1 cellular context compared by ENCODE assay signal in genomic region chr9:75087824-75088645, GRCh38.
TF ChIP-seq lines count a peak whose summit lies in the region.

TSS of gene NMRK1 (minus strand) at chr9:75088155. CDS start at chr9:75083115, 5,040 bp downstream.
TSS of gene OSTF1 (plus strand) at chr9:75088514. CDS start at chr9:75088693, 179 bp downstream.

TF ChIP-seq in HepG2, 621 proteins besides CTCF, POLR2A, EP300 and RAD21 (continued from another document and continues in another):
- TF ChIP-seq, protein P1, sequence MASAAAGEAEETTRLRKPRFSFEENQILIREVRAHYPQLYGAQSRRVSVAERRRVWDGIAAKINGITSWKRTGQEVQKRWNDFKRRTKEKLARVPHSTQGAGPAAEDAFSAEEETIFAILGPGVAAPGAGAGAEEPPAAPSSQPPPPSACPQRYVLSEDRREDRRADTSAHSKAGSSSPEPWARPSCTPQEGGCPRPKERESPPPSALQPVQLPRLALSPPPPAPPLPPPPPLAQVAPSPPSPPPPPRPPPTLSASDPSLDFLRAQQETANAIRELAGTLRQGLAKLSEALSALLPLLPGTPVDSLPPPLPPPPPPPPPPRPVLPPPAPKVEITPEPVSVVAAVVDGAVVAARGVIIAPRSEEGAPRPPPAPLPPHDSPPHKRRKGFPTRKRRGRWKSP (CRISPR knock-in tag; IDR thresholded peaks at IDR 0.05), result peak; percentile 77
- no peak for TF ChIP-seq GPBP1L1 (CRISPR knock-in tag; IDR thresholded peaks at IDR 0.05)
- TF ChIP-seq ARHGAP35 (CRISPR knock-in tag; IDR thresholded peaks at IDR 0.05; ENCODE audit: borderline replicate concordance), result no peak
- peak; percentile 37; the same call in 1 of the 2 replicates for TF ChIP-seq BCL6 (CRISPR knock-in tag; IDR thresholded peaks at IDR 0.05)
- peak; percentile 20; the same call in 1 of the 2 replicates for TF ChIP-seq ZNF605 (CRISPR knock-in tag; IDR thresholded peaks at IDR 0.05)
- peak; percentile 59; the same call in 1 of the 2 replicates for TF ChIP-seq JUND (CRISPR knock-in tag; IDR thresholded peaks at IDR 0.05)
- peak; percentile 5; the same call in 1 of the 2 replicates for TF ChIP-seq ZNF256 (CRISPR knock-in tag; conservative IDR thresholded peaks at IDR 0.05)
- 0 out of 2 replicates have a peak, but pooled peaks have one; percentile 62 for TF ChIP-seq ZMAT3 (CRISPR knock-in tag; conservative IDR thresholded peaks at IDR 0.05)
- TF ChIP-seq KAT7 (CRISPR knock-in tag; IDR thresholded peaks at IDR 0.05; ENCODE audit: borderline replicate concordance), result 0 out of 2 replicates have a peak, but pooled peaks have one; percentile 24
- peak; percentile 21; the same call in 1 of the 2 replicates for TF ChIP-seq ZNF343 (CRISPR knock-in tag; IDR thresholded peaks at IDR 0.05)
- TF ChIP-seq TERF1 (CRISPR knock-in tag; IDR thresholded peaks at IDR 0.05), result 0 out of 2 replicates have a peak, but pooled peaks have one; percentile 40
- TF ChIP-seq CREM (IDR thresholded peaks at IDR 0.05), result no peak
- no peak for TF ChIP-seq CREM (CRISPR knock-in tag; IDR thresholded peaks at IDR 0.05)
- peak; percentile 63 for TF ChIP-seq IKZF4 (CRISPR knock-in tag; IDR thresholded peaks at IDR 0.05; ENCODE audit: borderline replicate concordance, low read depth, not compliant biosample characterization)
- TF ChIP-seq ZSCAN21 (CRISPR knock-in tag; IDR thresholded peaks at IDR 0.05; ENCODE audit: borderline replicate concordance), result 0 out of 2 replicates have a peak, but pooled peaks have one; percentile 31
- no peak for TF ChIP-seq ZNF709 (CRISPR knock-in tag; IDR thresholded peaks at IDR 0.05)
- no peak for TF ChIP-seq MLXIP (CRISPR knock-in tag; IDR thresholded peaks at IDR 0.05; ENCODE audit: borderline replicate concordance)
- no peak for TF ChIP-seq PAX8 (CRISPR knock-in tag; IDR thresholded peaks at IDR 0.05; ENCODE audit: borderline replicate concordance)
- no peak for TF ChIP-seq NFATC3 (CRISPR knock-in tag; IDR thresholded peaks at IDR 0.05)
- peak; percentile 23; the same call in 1 of the 2 replicates for TF ChIP-seq CENPT (CRISPR knock-in tag; IDR thresholded peaks at IDR 0.05; ENCODE audit: low read depth)
- peak; percentile 78 for TF ChIP-seq ZIK1 (CRISPR knock-in tag; IDR thresholded peaks at IDR 0.05; ENCODE audit: borderline replicate concordance, low read depth)
- TF ChIP-seq, protein P2, sequence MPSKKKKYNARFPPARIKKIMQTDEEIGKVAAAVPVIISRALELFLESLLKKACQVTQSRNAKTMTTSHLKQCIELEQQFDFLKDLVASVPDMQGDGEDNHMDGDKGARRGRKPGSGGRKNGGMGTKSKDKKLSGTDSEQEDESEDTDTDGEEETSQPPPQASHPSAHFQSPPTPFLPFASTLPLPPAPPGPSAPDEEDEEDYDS (CRISPR knock-in tag; IDR thresholded peaks at IDR 0.05), result peak; percentile 63
- TF ChIP-seq GABPB1 (CRISPR knock-in tag; IDR thresholded peaks at IDR 0.05), result peak; percentile 65
- no peak for TF ChIP-seq TCF12 (IDR thresholded peaks at IDR 0.05)
- TF ChIP-seq TCF12 (CRISPR knock-in tag; IDR thresholded peaks at IDR 0.05), result 0 out of 2 replicates have a peak, but pooled peaks have one; percentile 39
- TF ChIP-seq HHEX (CRISPR knock-in tag; IDR thresholded peaks at IDR 0.05), result no peak
- TF ChIP-seq SKI (IDR thresholded peaks at IDR 0.05; ENCODE audit: partially characterized antibody), result peak; percentile 54
- TF ChIP-seq, protein P3, sequence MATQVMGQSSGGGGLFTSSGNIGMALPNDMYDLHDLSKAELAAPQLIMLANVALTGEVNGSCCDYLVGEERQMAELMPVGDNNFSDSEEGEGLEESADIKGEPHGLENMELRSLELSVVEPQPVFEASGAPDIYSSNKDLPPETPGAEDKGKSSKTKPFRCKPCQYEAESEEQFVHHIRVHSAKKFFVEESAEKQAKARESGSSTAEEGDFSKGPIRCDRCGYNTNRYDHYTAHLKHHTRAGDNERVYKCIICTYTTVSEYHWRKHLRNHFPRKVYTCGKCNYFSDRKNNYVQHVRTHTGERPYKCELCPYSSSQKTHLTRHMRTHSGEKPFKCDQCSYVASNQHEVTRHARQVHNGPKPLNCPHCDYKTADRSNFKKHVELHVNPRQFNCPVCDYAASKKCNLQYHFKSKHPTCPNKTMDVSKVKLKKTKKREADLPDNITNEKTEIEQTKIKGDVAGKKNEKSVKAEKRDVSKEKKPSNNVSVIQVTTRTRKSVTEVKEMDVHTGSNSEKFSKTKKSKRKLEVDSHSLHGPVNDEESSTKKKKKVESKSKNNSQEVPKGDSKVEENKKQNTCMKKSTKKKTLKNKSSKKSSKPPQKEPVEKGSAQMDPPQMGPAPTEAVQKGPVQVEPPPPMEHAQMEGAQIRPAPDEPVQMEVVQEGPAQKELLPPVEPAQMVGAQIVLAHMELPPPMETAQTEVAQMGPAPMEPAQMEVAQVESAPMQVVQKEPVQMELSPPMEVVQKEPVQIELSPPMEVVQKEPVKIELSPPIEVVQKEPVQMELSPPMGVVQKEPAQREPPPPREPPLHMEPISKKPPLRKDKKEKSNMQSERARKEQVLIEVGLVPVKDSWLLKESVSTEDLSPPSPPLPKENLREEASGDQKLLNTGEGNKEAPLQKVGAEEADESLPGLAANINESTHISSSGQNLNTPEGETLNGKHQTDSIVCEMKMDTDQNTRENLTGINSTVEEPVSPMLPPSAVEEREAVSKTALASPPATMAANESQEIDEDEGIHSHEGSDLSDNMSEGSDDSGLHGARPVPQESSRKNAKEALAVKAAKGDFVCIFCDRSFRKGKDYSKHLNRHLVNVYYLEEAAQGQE (IDR thresholded peaks at IDR 0.05; ENCODE audit: borderline replicate concordance in 1 of 2, low read depth in 1 of 2, low read length in 2 of 2), result peak in 1 of 2 experiments; percentile 23; a peak in 1 of 4 replicates
- TF ChIP-seq, protein P4, sequence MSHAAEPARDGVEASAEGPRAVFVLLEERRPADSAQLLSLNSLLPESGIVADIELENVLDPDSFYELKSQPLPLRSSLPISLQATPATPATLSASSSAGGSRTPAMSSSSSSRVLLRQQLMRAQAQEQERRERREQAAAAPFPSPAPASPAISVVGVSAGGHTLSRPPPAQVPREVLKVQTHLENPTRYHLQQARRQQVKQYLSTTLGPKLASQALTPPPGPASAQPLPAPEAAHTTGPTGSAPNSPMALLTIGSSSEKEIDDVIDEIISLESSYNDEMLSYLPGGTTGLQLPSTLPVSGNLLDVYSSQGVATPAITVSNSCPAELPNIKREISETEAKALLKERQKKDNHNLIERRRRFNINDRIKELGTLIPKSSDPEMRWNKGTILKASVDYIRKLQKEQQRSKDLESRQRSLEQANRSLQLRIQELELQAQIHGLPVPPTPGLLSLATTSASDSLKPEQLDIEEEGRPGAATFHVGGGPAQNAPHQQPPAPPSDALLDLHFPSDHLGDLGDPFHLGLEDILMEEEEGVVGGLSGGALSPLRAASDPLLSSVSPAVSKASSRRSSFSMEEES (CRISPR knock-in tag; IDR thresholded peaks at IDR 0.05), result 0 out of 2 replicates have a peak, but pooled peaks have one; percentile 18
- TF ChIP-seq ZNF10 (CRISPR knock-in tag; IDR thresholded peaks at IDR 0.05; ENCODE audit: borderline replicate concordance, low read depth), result no peak
- TF ChIP-seq, protein P5, sequence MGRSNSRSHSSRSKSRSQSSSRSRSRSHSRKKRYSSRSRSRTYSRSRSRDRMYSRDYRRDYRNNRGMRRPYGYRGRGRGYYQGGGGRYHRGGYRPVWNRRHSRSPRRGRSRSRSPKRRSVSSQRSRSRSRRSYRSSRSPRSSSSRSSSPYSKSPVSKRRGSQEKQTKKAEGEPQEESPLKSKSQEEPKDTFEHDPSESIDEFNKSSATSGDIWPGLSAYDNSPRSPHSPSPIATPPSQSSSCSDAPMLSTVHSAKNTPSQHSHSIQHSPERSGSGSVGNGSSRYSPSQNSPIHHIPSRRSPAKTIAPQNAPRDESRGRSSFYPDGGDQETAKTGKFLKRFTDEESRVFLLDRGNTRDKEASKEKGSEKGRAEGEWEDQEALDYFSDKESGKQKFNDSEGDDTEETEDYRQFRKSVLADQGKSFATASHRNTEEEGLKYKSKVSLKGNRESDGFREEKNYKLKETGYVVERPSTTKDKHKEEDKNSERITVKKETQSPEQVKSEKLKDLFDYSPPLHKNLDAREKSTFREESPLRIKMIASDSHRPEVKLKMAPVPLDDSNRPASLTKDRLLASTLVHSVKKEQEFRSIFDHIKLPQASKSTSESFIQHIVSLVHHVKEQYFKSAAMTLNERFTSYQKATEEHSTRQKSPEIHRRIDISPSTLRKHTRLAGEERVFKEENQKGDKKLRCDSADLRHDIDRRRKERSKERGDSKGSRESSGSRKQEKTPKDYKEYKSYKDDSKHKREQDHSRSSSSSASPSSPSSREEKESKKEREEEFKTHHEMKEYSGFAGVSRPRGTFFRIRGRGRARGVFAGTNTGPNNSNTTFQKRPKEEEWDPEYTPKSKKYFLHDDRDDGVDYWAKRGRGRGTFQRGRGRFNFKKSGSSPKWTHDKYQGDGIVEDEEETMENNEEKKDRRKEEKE (IDR thresholded peaks at IDR 0.05), result no peak
- TF ChIP-seq, protein P6, sequence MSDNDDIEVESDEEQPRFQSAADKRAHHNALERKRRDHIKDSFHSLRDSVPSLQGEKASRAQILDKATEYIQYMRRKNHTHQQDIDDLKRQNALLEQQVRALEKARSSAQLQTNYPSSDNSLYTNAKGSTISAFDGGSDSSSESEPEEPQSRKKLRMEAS (IDR thresholded peaks at IDR 0.05), result peak; percentile 14; the same call in 1 of the 2 replicates
- peak; percentile 59; the same call in 1 of the 2 replicates for TF ChIP-seq NFYC (CRISPR knock-in tag; IDR thresholded peaks at IDR 0.05)
- TF ChIP-seq IKZF1 (IDR thresholded peaks at IDR 0.05), result no peak
- peak; percentile 13; the same call in 1 of the 2 replicates for TF ChIP-seq E2F2 (CRISPR knock-in tag; IDR thresholded peaks at IDR 0.05; ENCODE audit: borderline replicate concordance)
- TF ChIP-seq CBFB (CRISPR knock-in tag; IDR thresholded peaks at IDR 0.05), result no peak; the same call in 1 of the 2 replicates
- TF ChIP-seq HOXA5 (CRISPR knock-in tag; IDR thresholded peaks at IDR 0.05), result no peak
- TF ChIP-seq ZNF572 (CRISPR knock-in tag; IDR thresholded peaks at IDR 0.05), result 0 out of 2 replicates have a peak, but pooled peaks have one; percentile 28
- peak; percentile 19; the same call in 1 of the 2 replicates for TF ChIP-seq TFDP1 (CRISPR knock-in tag; IDR thresholded peaks at IDR 0.05; ENCODE audit: borderline replicate concordance)
- 0 out of 2 replicates have a peak, but pooled peaks have one; percentile 11 for TF ChIP-seq HDAC2 (CRISPR knock-in tag; IDR thresholded peaks at IDR 0.05)
- 0 out of 2 replicates have a peak, but pooled peaks have one; percentile 30 for TF ChIP-seq ZNF589 (CRISPR knock-in tag; conservative IDR thresholded peaks at IDR 0.05)
- no peak for TF ChIP-seq RNF2 (conservative IDR thresholded peaks at IDR 0.05; ENCODE audit: low read depth)
- TF ChIP-seq ZNF468 (CRISPR knock-in tag; IDR thresholded peaks at IDR 0.05), result 0 out of 2 replicates have a peak, but pooled peaks have one; percentile 32
- peak; percentile 72 for TF ChIP-seq PHF8 (CRISPR knock-in tag; IDR thresholded peaks at IDR 0.05)
- TF ChIP-seq ZEB1 (IDR thresholded peaks at IDR 0.05; ENCODE audit: insufficient replicate concordance, low read depth), result peak; percentile 83
